15 cellular contexts compared by ENCODE assay signal in the genomic region with DNA sequence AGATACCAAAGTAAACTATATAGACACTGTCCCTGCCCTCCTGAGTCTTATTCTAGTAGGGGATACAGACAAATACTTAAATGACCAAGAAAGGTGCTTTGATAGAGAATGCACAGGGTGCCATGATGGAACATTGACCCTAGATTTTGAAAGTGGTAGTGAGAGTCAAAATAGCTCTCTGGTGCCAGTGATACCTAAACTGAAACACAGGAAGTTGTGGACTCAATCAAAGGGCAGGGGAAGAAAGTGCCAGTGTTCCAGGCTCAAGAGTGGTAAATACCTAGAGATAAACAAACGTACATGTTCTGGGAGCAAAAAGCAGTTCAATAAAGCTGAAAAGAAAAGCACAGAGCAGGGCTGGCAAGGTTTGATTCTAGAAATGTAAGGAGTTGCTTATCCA.
A peak's percentile ranks its signal among the peaks of the same experiment; 100 is the strongest.
DNase-seq lines count a peak whose midpoint lies in the region; ATAC-seq and TF ChIP-seq lines count a peak whose summit lies in the region.
"Had no signal": no experiment of that assay in that cellular context is flagged by ENCODE, and none has a peak within 500 bp of the region (broad histone marks: within the 10 kb centered on the region; RNA-seq: fewer than 3 reads in every experiment).

No MANE protein-coding gene starts in this region.

- H3K79me2 ChIP-seq in MM.1S (ENCODE audit: low read length): no peaks in the 10 kb centered on the region
- no peaks in the 10 kb centered on the region for H3K79me2 ChIP-seq in trophoblast cell (ENCODE audit: control insufficient read depth, insufficient read depth, low read length, poor library complexity)

- no peak overlapping the region for H4K8ac ChIP-seq in trophoblast cell (ENCODE audit: low read depth, low read length)

- peak overlapping the region; percentile 59 for H4K91ac ChIP-seq in trophoblast cell (ENCODE audit: low read depth, low read length)

- no peak overlapping the region for H3K18ac ChIP-seq in trophoblast cell (ENCODE audit: low read length)

- H2AFZ ChIP-seq in MM.1S (ENCODE audit: low read length) (no peak overlapping the region), trophoblast cell (ENCODE audit: insufficient read depth, low read length, poor library complexity) (no peak overlapping the region)

- H2BK5ac ChIP-seq in trophoblast cell (ENCODE audit: low read depth, low read length, poor library complexity): peak overlapping the region; percentile 49

- peak overlapping the region; percentile 37 for H2BK12ac ChIP-seq in trophoblast cell (ENCODE audit: low read length)

- no peaks in the 10 kb centered on the region for H3K27me3 Mint-ChIP-seq in activated T-cell treated with anti-CD3 and anti-CD28 coated beads, Interleukin-2, amount 50 U/mL, for 4 hours (ENCODE audit: low read depth)

- H3K79me1 ChIP-seq in trophoblast cell (ENCODE audit: low read length): peaks cover 7% of the 10 kb centered on the region

- H3K9me2 ChIP-seq in MM.1S (replicated peaks; ENCODE audit: insufficient read depth, low read length): no peaks in the 10 kb centered on the region

- H3K4me3 ChIP-seq in MM.1S (ENCODE audit: low read length) (no peak overlapping the region), trophoblast cell (ENCODE audit: low read depth, low read length) (no peak overlapping the region), mucosa of descending colon (no peak overlapping the region)
- H3K4me3 ChIP-seq: MG63 had no signal

- H3K27ac ChIP-seq in MM.1S (ENCODE audit: low read length) (no peak overlapping the region), foreskin keratinocyte (peak overlapping the region; percentile 4), trophoblast cell (ENCODE audit: low read depth, low read length) (peak overlapping the region; percentile 55)

- no CpG with 5 or more reads among the region's 1 CpG for WGBS in trophoblast cell (ENCODE audit: extremely low coverage, insufficient coverage, insufficient read length)

- H3K4me1 ChIP-seq in MM.1S (ENCODE audit: low read length) (0 out of 2 replicates have a peak, but pooled peaks cover 5% of the 10 kb centered on the region), foreskin keratinocyte (peaks cover 30% of the 10 kb centered on the region), trophoblast cell (ENCODE audit: control insufficient read depth in 1 of 2, insufficient read depth in 2 of 2, low read length in 2 of 2) (peaks cover 0 to 10% of the 10 kb centered on the region in 2 experiments), mucosa of descending colon (ENCODE audit: low read depth) (no peaks in the 10 kb centered on the region)

- no peaks in the 10 kb centered on the region for H3K36me3 Mint-ChIP-seq in activated T-cell treated with anti-CD3 and anti-CD28 coated beads, Interleukin-2, amount 50 U/mL, for 4 hours (ENCODE audit: insufficient read depth)

- no peak overlapping the region for H3K4me3 Mint-ChIP-seq in activated T-cell treated with anti-CD3 and anti-CD28 coated beads, Interleukin-2, amount 50 U/mL, for 4 hours

- TF ChIP-seq CTCF in MM.1S (IDR thresholded peaks at IDR 0.05; ENCODE audit: low read length) (no peak), foreskin keratinocyte (conservative IDR thresholded peaks at IDR 0.05) (no peak), mucosa of descending colon (IDR thresholded peaks at IDR 0.05) (no peak)

- no peak overlapping the region for H3K9ac ChIP-seq in MM.1S (ENCODE audit: low read length)
- H3K9ac ChIP-seq in trophoblast cell (ENCODE audit: low read length): no peak overlapping the region

- peaks cover 22% of the 10 kb centered on the region for H3K9me3 Mint-ChIP-seq in activated T-cell treated with anti-CD3 and anti-CD28 coated beads, Interleukin-2, amount 50 U/mL, for 4 hours

- no peak overlapping the region for H4K12ac ChIP-seq in trophoblast cell (ENCODE audit: low read depth, low read length)

- no peaks in the 10 kb centered on the region for H3K4me1 Mint-ChIP-seq in activated T-cell treated with anti-CD3 and anti-CD28 coated beads, Interleukin-2, amount 50 U/mL, for 4 hours (ENCODE audit: low read depth)

- H4K20me1 ChIP-seq in MM.1S (ENCODE audit: insufficient read depth, low read length): no peaks in the 10 kb centered on the region

- H3K4me2 ChIP-seq in MM.1S (ENCODE audit: low read depth, low read length) (no peak overlapping the region), trophoblast cell (ENCODE audit: low read length) (no peak overlapping the region)

- H3K14ac ChIP-seq in trophoblast cell (ENCODE audit: low read length): peak overlapping the region; percentile 64

- ATAC-seq in GM21786 (IDR thresholded peaks at IDR 0.05; ENCODE audit: unreplicated experiment) (peak; percentile 45), foreskin keratinocyte (no peak), mucosa of descending colon (no peak)
- no peak for ATAC-seq in activated T-cell treated with anti-CD3 and anti-CD28 coated beads, Interleukin-2, amount 50 U/mL, for 4 hours

- H3K36me3 ChIP-seq in MM.1S (replicated peaks; ENCODE audit: insufficient read depth, low read length) (no peaks in the 10 kb centered on the region), trophoblast cell (ENCODE audit: control insufficient read depth in 1 of 2, insufficient read depth in 2 of 2, low read length in 2 of 2) (no peaks in the 10 kb centered on the region), mucosa of descending colon (ENCODE audit: low read depth) (no peaks in the 10 kb centered on the region)
- H3K36me3 ChIP-seq: BE2C, MG63 had no signal

- H3K4ac ChIP-seq in trophoblast cell (ENCODE audit: low read depth, low read length): no peak overlapping the region

- no peaks in the 10 kb centered on the region for H3K9me3 ChIP-seq in MM.1S (replicated peaks; ENCODE audit: insufficient read depth, low read length)
- peaks cover 2% of the 10 kb centered on the region for H3K9me3 ChIP-seq in trophoblast cell (ENCODE audit: insufficient read depth, low read depth, low read length)
- H3K9me3 ChIP-seq in mucosa of descending colon: no peaks in the 10 kb centered on the region
- H3K9me3 ChIP-seq: BE2C, MG63 had no signal

- DNase-seq in MM.1S (peak; percentile 40), foreskin keratinocyte (no peak), trophoblast cell (no peak), mucosa of descending colon (no peak)
- DNase-seq in activated T-cell treated with anti-CD3 and anti-CD28 coated beads, Interleukin-2, amount 50 U/mL, for 48 hours: no peak
- no peak for DNase-seq in activated T-cell treated with anti-CD3 and anti-CD28 coated beads, Interleukin-2, amount 50 U/mL, for 4 hours
- DNase-seq: BE2C, Karpas-422, NCI-H1048, NCI-H1417 treated with DMSO at 0.1 percent for 48 hours, NCI-H187 treated with DMSO at 0.1 percent for 48 hours, NCI-H2107, NCI-H69 had no signal

- H3F3A ChIP-seq in MM.1S (ENCODE audit: insufficient read depth, low read length): no peaks in the 10 kb centered on the region

- intact Hi-C loops in mucosa of descending colon (cut with DNase I, micrococcal nuclease): no loop called here

- H2AK5ac ChIP-seq in trophoblast cell (ENCODE audit: low read length): no peak overlapping the region

- H3K27me3 ChIP-seq in MM.1S (replicated peaks; ENCODE audit: insufficient read depth, low read length): no peaks in the 10 kb centered on the region
- H3K27me3 ChIP-seq in foreskin keratinocyte: no peaks in the 10 kb centered on the region
- no peaks in the 10 kb centered on the region for H3K27me3 ChIP-seq in trophoblast cell (ENCODE audit: insufficient read depth, low read length)
- H3K27me3 ChIP-seq: BE2C, MG63 had no signal

- H3K23ac ChIP-seq in trophoblast cell (ENCODE audit: low read length): no peak overlapping the region

- peak overlapping the region; percentile 56 for H2BK120ac ChIP-seq in trophoblast cell (ENCODE audit: insufficient read depth, low read length, poor library complexity)
